ENCODE assay signal across 8 cellular contexts in genomic region chr16:19168173-19169080, GRCh38. TPM values are rescaled to one million over a fixed set of nuclear protein-coding genes. Genes with fewer than 3 reads are reported as not detected.
DNase-seq lines count a peak whose midpoint lies in the region; ATAC-seq and TF ChIP-seq lines count a peak whose summit lies in the region.

SYT17 (plus strand) TSS chr16:19168240; CDS start chr16:19168647, 407 bp downstream.

- H3F3A ChIP-seq in GM23338 (replicated peaks; ENCODE audit: low read depth) = no peaks in the 10 kb centered on the region

- peaks cover 7% of the 10 kb centered on the region; the same call in 2 of the 3 replicates for H3K4me1 Mint-ChIP-seq in GM23338
- peaks cover 14% of the 10 kb centered on the region for H3K4me1 Mint-ChIP-seq in endodermal cell

- TF ChIP-seq CTCF in GM23338 (conservative IDR thresholded peaks at IDR 0.05; ENCODE audit: low read depth in 2 of 2) (no peak), endodermal cell (conservative IDR thresholded peaks at IDR 0.05) (peak; percentile 10)

- H3K4me2 ChIP-seq in GM23338 = peak within 1 kb of the TSS; percentile 87

- H3K27me3 Mint-ChIP-seq in GM23338 (ENCODE audit: insufficient read depth, low read depth, poor library complexity) (peaks cover 16% of the 10 kb centered on the region), endodermal cell (ENCODE audit: insufficient read depth) (peaks cover 21% of the 10 kb centered on the region)

- H4K20me1 ChIP-seq in GM23338 (replicated peaks; ENCODE audit: insufficient read depth) = no peaks in the 10 kb centered on the region

- no peaks in the 10 kb centered on the region for H3K79me2 ChIP-seq in GM23338 (replicated peaks; ENCODE audit: insufficient read depth)

- peak within 1 kb of the TSS; percentile 59 for H3K9ac ChIP-seq in endodermal cell (ENCODE audit: extremely low read depth, low read length, poor library complexity, severe bottlenecking)

- peak within 1 kb of the TSS; percentile 89 for H3K4me3 ChIP-seq in GM23338
- peak within 1 kb of the TSS; percentile 80 for H3K4me3 ChIP-seq in endodermal cell (ENCODE audit: low read length)

- 0 to 1% methylated on average over 4 to 82 of the region's 86 CpGs for WGBS in endodermal cell (ENCODE audit: insufficient coverage in 1 of 2, insufficient read length in 1 of 2), 2 experiments

- DNase-seq in GM23338 (ENCODE audit: low spot score) = peak; percentile 54
- DNase-seq in NCI-H774 (lab: John Stamatoyannopoulos, UW) = peak; percentile 91
- DNase-seq in endodermal cell = no peak
- peak; percentile 24 for DNase-seq in myocyte (ENCODE audit: low read depth)
- no peak for DNase-seq in AML-193 (lab: John Stamatoyannopoulos, UW)

- H3K36me3 ChIP-seq in GM23338 (ENCODE audit: insufficient read depth) (no peaks in the 10 kb centered on the region), endodermal cell (ENCODE audit: control insufficient read depth, insufficient read depth, low read length) (no peaks in the 10 kb centered on the region)

- H3K4me1 ChIP-seq in GM23338 (ENCODE audit: insufficient read depth) = no peaks in the 10 kb centered on the region
- peaks cover 3% of the 10 kb centered on the region for H3K4me1 ChIP-seq in endodermal cell (ENCODE audit: control insufficient read depth, insufficient read depth, low read length)

- H3K27me3 ChIP-seq in GM23338 (ENCODE audit: insufficient read depth) (peaks cover 23% of the 10 kb centered on the region), endodermal cell (ENCODE audit: control insufficient read depth, insufficient read depth, low read length, poor library complexity, severe bottlenecking) (peaks cover 9% of the 10 kb centered on the region)

- no peaks in the 10 kb centered on the region for H3K9me2 ChIP-seq in GM23338 (ENCODE audit: insufficient read depth)

- H3K36me3 Mint-ChIP-seq in GM23338 (ENCODE audit: low read depth) (no peaks in the 10 kb centered on the region; the same call in 2 of the 3 replicates), endodermal cell (ENCODE audit: low read depth) (no peaks in the 10 kb centered on the region)

- H3K9me3 Mint-ChIP-seq in GM23338 (no peaks in the 10 kb centered on the region; the same call in 2 of the 3 replicates), endodermal cell (peaks cover under 1% of the 10 kb centered on the region)

- peak within 1 kb of the TSS; percentile 78 for H3K4me3 Mint-ChIP-seq in GM23338
- peak within 1 kb of the TSS; percentile 65 for H3K4me3 Mint-ChIP-seq in endodermal cell

- no peak within 1 kb of the TSS for H3K27ac Mint-ChIP-seq in GM23338
- H3K27ac Mint-ChIP-seq in endodermal cell = no peak within 1 kb of the TSS

- peak within 1 kb of the TSS; percentile 96 for H2AFZ ChIP-seq in GM23338

- H3K9me3 ChIP-seq in endodermal cell (ENCODE audit: control insufficient read depth, low read length) = peaks cover 2% of the 10 kb centered on the region

- no peak within 1 kb of the TSS for H3K27ac ChIP-seq in GM23338 (ENCODE audit: low read depth)
- H3K27ac ChIP-seq in endodermal cell (ENCODE audit: low read depth, low read length) = no peak within 1 kb of the TSS

- ATAC-seq in GM23338 (peak; percentile 68), HG02884 (IDR thresholded peaks at IDR 0.05; ENCODE audit: unreplicated experiment) (no peak), HG02610 (IDR thresholded peaks at IDR 0.05; ENCODE audit: unreplicated experiment) (no peak), HG03378 (IDR thresholded peaks at IDR 0.05; ENCODE audit: unreplicated experiment) (no peak)

TF ChIP-seq in GM23338, 12 proteins besides CTCF, POLR2A, EP300 and RAD21:
- no peak for TF ChIP-seq ZNF331 (CRISPR knock-in tag; IDR thresholded peaks at IDR 0.05; ENCODE audit: low read depth)
- no peak for TF ChIP-seq EZH2phosphoT487 (IDR thresholded peaks at IDR 0.05; ENCODE audit: unreplicated experiment)
- no peak for TF ChIP-seq CREB1 (CRISPR knock-in tag; IDR thresholded peaks at IDR 0.05; ENCODE audit: low read depth)
- no peak for TF ChIP-seq JUNB (IDR thresholded peaks at IDR 0.05; ENCODE audit: unreplicated experiment)
- no peak for TF ChIP-seq POLR2AphosphoS5 (IDR thresholded peaks at IDR 0.05; ENCODE audit: low read depth)
- TF ChIP-seq STAT1 (IDR thresholded peaks at IDR 0.05; ENCODE audit: unreplicated experiment) = no peak
- TF ChIP-seq NANOG (IDR thresholded peaks at IDR 0.05; ENCODE audit: borderline replicate concordance) = no peak
- no peak for TF ChIP-seq ZNF462 (CRISPR knock-in tag; IDR thresholded peaks at IDR 0.05)
- TF ChIP-seq ETS1 (IDR thresholded peaks at IDR 0.05) = no peak

RNA-seq across cellular contexts. Expression of gene SYT17, which starts in this region (rescaled TPM):
- total RNA-seq in GM23338 (2014; rRNA removed; shearing (Covaris generic)) = 6.9 and 9.5 TPM in 2 replicates
- 5.3 and 6.1 TPM in 2 replicates for polyA plus RNA-seq in GM23338 (2016; fragmentation: Nextera tagmentation; extraction: Ambion mirVana)
- total RNA-seq in endodermal cell (10 to 100 TPM; 11.2 to 11.5 TPM), myocyte (0.19 and 0.36 TPM in 2 replicates)
- 7.0 TPM for polyA plus RNA-seq in endodermal cell (2013, experiment 1 of 2)
- polyA plus RNA-seq in endodermal cell (2013, experiment 2 of 2) = 7.9 TPM
- 0.33 TPM for polyA plus RNA-seq in myocyte (2012)

Comparison
In these comparisons a context has a peak if more than half of its experiments do, and no peak if none do; other contexts are left out.
1. Peak in DNase-seq in myocyte; RNA of the gene not detected or under 1 TPM.
2. DNase-seq: peak in GM23338 (single experiment) and NCI-H774 (single experiment); none in endodermal cell (single experiment) and AML-193 (0 of 2).